Comparison of ENCODE assay signal across 8 cellular contexts in genomic region chr10:42755028-42755451, GRCh38. TPM values are rescaled to one million over a fixed set of nuclear protein-coding genes. Genes with fewer than 3 reads are reported as not detected.
DNase-seq lines count a peak whose midpoint lies in the region; ATAC-seq and TF ChIP-seq lines count a peak whose summit lies in the region.

No MANE protein-coding gene starts in this region.

- POLR2A ChIA-PET in PC-9 (lab: Charles Lee; ENCODE audit: unreplicated experiment), result no interaction called here
- POLR2A ChIA-PET in activated CD4-positive, alpha-beta memory T cell treated with anti-CD3 and anti-CD28 coated beads for 36 hours (lab: Charles Lee), result no interaction called here

- no peaks in the 10 kb centered on the region for H3K79me2 ChIP-seq in PC-9 (ENCODE audit: low read depth)

- CTCF ChIA-PET in PC-9 (lab: Charles Lee), result no interaction called here
- CTCF ChIA-PET in activated CD4-positive, alpha-beta memory T cell treated with anti-CD3 and anti-CD28 coated beads for 36 hours (lab: Charles Lee), result interaction anchor here (1.0 kb wide), 1 partner anchor 20 kb away, joined by 3 read pairs; no protein-coding TSS in a partner anchor

- no peak for DNase-seq in AG09309 (ENCODE audit: low read depth)
- DNase-seq in glutamatergic neuron, result peak; percentile 43
- no peak for DNase-seq in omental fat pad (ENCODE audit: low spot score)
- no peak for DNase-seq in NCI-H1930 (lab: John Stamatoyannopoulos, UW)
- DNase-seq in PC-9, result no peak
- DNase-seq in activated CD4-positive, alpha-beta memory T cell treated with anti-CD3 and anti-CD28 coated beads for 36 hours, result no peak
- no peak for DNase-seq in effector CD4-positive, alpha-beta T cell

- no peaks in the 10 kb centered on the region for H3K9me3 ChIP-seq in PC-9 (ENCODE audit: insufficient read depth, low read depth)

- no peak overlapping the region for H2AFZ ChIP-seq in PC-9

- no peaks in the 10 kb centered on the region for H3K36me3 ChIP-seq in PC-9 (ENCODE audit: low read depth)

- no peak overlapping the region for H3K4me2 ChIP-seq in PC-9

- H3K27ac Mint-ChIP-seq in glutamatergic neuron (ENCODE audit: unreplicated experiment), result no peak overlapping the region
- no peak overlapping the region for H3K27ac Mint-ChIP-seq in activated CD4-positive, alpha-beta memory T cell treated with anti-CD3 and anti-CD28 coated beads for 36 hours

- intact Hi-C loops in PC-9 (cut with micrococcal nuclease; ENCODE audit: unreplicated experiment), result loop anchor here (10.0 kb wide), 1 partner anchor 340 kb away; no protein-coding TSS in a partner anchor
- intact Hi-C loops in activated CD4-positive, alpha-beta memory T cell treated with anti-CD3 and anti-CD28 coated beads for 36 hours (cut with micrococcal nuclease), result loop anchor here (10.0 kb wide), 1 partner anchor 110 kb away; no protein-coding TSS in a partner anchor

- peak; percentile 10 for TF ChIP-seq CTCF in AG09309 (IDR thresholded peaks at IDR 0.05; ENCODE audit: control insufficient read depth, insufficient read depth, low read depth, low read length, missing control alignments)
- TF ChIP-seq CTCF in glutamatergic neuron (IDR thresholded peaks at IDR 0.05; ENCODE audit: partially characterized antibody, unreplicated experiment), result peak; percentile 11
- no peak for TF ChIP-seq CTCF in omental fat pad (IDR thresholded peaks at IDR 0.05)
- no peak for TF ChIP-seq CTCF in PC-9 (conservative IDR thresholded peaks at IDR 0.05)

- ATAC-seq in SK-N-SH treated with all-trans-retinoic acid at 6 μM for 48 hours, result peak; percentile 23
- ATAC-seq in omental fat pad (ENCODE audit: low FRiP score), result peak; percentile 19

- H3K4me1 ChIP-seq in PC-9 (replicated peaks; ENCODE audit: insufficient read depth), result no peaks in the 10 kb centered on the region

- H3K4me3 ChIP-seq in AG09309 (ENCODE audit: control insufficient read depth, low read depth, low read length), result no peak overlapping the region; the same call in 1 of the 2 replicates
- no peak overlapping the region for H3K4me3 ChIP-seq in PC-9

- no TSS peak for BruUV-seq in PC-9 (replicated peaks; lab: Mats Ljungman, UMichigan)

- no peaks in the 10 kb centered on the region for H3K9me2 ChIP-seq in PC-9 (ENCODE audit: insufficient read depth)

- H3K36me3 Mint-ChIP-seq in glutamatergic neuron (ENCODE audit: unreplicated experiment), result no peaks in the 10 kb centered on the region
- H3K36me3 Mint-ChIP-seq in activated CD4-positive, alpha-beta memory T cell treated with anti-CD3 and anti-CD28 coated beads for 36 hours, result no peaks in the 10 kb centered on the region

- no peak overlapping the region for H3K4me3 Mint-ChIP-seq in glutamatergic neuron (ENCODE audit: unreplicated experiment)
- no peak overlapping the region for H3K4me3 Mint-ChIP-seq in activated CD4-positive, alpha-beta memory T cell treated with anti-CD3 and anti-CD28 coated beads for 36 hours

- H3K27ac ChIP-seq in PC-9, result no peak overlapping the region

- H3K27me3 Mint-ChIP-seq in glutamatergic neuron (ENCODE audit: unreplicated experiment), result peaks cover 16% of the 10 kb centered on the region
- peaks cover 44% of the 10 kb centered on the region for H3K27me3 Mint-ChIP-seq in activated CD4-positive, alpha-beta memory T cell treated with anti-CD3 and anti-CD28 coated beads for 36 hours

- peaks cover 21% of the 10 kb centered on the region for H3K27me3 ChIP-seq in PC-9 (ENCODE audit: insufficient read depth, low read depth)

- no peaks in the 10 kb centered on the region for H3F3A ChIP-seq in PC-9 (ENCODE audit: insufficient read depth, low read depth)

- H4K20me1 ChIP-seq in PC-9 (ENCODE audit: insufficient read depth), result no peaks in the 10 kb centered on the region

- H3K9me3 Mint-ChIP-seq in glutamatergic neuron (ENCODE audit: unreplicated experiment), result peaks cover 2% of the 10 kb centered on the region
- H3K9me3 Mint-ChIP-seq in activated CD4-positive, alpha-beta memory T cell treated with anti-CD3 and anti-CD28 coated beads for 36 hours, result no peaks in the 10 kb centered on the region

- no peaks in the 10 kb centered on the region for H3K4me1 Mint-ChIP-seq in glutamatergic neuron (ENCODE audit: low read depth, unreplicated experiment)
- peaks cover 6% of the 10 kb centered on the region for H3K4me1 Mint-ChIP-seq in activated CD4-positive, alpha-beta memory T cell treated with anti-CD3 and anti-CD28 coated beads for 36 hours (ENCODE audit: low read depth)

TF ChIP-seq in SK-N-SH treated with all-trans-retinoic acid at 6 μM for 48 hours, 23 proteins besides CTCF, POLR2A, EP300 and RAD21 (continues in another document):
- no peak for TF ChIP-seq GLIS3 (CRISPR knock-in tag; IDR thresholded peaks at IDR 0.05)
- no peak for TF ChIP-seq RARB (CRISPR knock-in tag; IDR thresholded peaks at IDR 0.05)
- TF ChIP-seq, protein P1, sequence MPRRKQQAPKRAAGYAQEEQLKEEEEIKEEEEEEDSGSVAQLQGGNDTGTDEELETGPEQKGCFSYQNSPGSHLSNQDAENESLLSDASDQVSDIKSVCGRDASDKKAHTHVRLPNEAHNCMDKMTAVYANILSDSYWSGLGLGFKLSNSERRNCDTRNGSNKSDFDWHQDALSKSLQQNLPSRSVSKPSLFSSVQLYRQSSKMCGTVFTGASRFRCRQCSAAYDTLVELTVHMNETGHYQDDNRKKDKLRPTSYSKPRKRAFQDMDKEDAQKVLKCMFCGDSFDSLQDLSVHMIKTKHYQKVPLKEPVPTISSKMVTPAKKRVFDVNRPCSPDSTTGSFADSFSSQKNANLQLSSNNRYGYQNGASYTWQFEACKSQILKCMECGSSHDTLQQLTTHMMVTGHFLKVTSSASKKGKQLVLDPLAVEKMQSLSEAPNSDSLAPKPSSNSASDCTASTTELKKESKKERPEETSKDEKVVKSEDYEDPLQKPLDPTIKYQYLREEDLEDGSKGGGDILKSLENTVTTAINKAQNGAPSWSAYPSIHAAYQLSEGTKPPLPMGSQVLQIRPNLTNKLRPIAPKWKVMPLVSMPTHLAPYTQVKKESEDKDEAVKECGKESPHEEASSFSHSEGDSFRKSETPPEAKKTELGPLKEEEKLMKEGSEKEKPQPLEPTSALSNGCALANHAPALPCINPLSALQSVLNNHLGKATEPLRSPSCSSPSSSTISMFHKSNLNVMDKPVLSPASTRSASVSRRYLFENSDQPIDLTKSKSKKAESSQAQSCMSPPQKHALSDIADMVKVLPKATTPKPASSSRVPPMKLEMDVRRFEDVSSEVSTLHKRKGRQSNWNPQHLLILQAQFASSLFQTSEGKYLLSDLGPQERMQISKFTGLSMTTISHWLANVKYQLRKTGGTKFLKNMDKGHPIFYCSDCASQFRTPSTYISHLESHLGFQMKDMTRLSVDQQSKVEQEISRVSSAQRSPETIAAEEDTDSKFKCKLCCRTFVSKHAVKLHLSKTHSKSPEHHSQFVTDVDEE (CRISPR knock-in tag; IDR thresholded peaks at IDR 0.05), result no peak
- TF ChIP-seq ZNF70 (CRISPR knock-in tag; IDR thresholded peaks at IDR 0.05), result no peak
- TF ChIP-seq SNAI2 (CRISPR knock-in tag; IDR thresholded peaks at IDR 0.05), result no peak
- no peak for TF ChIP-seq PPARA (CRISPR knock-in tag; IDR thresholded peaks at IDR 0.05; ENCODE audit: borderline replicate concordance)
- TF ChIP-seq CSDC2 (CRISPR knock-in tag; IDR thresholded peaks at IDR 0.05), result no peak
- TF ChIP-seq, protein P2, sequence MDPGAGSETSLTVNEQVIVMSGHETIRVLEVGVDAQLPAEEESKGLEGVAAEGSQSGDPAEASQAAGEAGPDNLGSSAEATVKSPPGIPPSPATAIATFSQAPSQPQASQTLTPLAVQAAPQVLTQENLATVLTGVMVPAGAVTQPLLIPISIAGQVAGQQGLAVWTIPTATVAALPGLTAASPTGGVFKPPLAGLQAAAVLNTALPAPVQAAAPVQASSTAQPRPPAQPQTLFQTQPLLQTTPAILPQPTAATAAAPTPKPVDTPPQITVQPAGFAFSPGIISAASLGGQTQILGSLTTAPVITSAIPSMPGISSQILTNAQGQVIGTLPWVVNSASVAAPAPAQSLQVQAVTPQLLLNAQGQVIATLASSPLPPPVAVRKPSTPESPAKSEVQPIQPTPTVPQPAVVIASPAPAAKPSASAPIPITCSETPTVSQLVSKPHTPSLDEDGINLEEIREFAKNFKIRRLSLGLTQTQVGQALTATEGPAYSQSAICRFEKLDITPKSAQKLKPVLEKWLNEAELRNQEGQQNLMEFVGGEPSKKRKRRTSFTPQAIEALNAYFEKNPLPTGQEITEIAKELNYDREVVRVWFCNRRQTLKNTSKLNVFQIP (CRISPR knock-in tag; IDR thresholded peaks at IDR 0.05; ENCODE audit: borderline replicate concordance, low read depth), result no peak
- no peak for TF ChIP-seq OSR1 (CRISPR knock-in tag; IDR thresholded peaks at IDR 0.05)
- no peak for TF ChIP-seq TCF4 (CRISPR knock-in tag; IDR thresholded peaks at IDR 0.05; ENCODE audit: borderline replicate concordance)
- TF ChIP-seq ARNTL (CRISPR knock-in tag; IDR thresholded peaks at IDR 0.05; ENCODE audit: borderline replicate concordance, low read depth), result no peak
- no peak for TF ChIP-seq ISL1 (CRISPR knock-in tag; IDR thresholded peaks at IDR 0.05)
- no peak for TF ChIP-seq ZC3H10 (CRISPR knock-in tag; IDR thresholded peaks at IDR 0.05)
- TF ChIP-seq, protein P3, sequence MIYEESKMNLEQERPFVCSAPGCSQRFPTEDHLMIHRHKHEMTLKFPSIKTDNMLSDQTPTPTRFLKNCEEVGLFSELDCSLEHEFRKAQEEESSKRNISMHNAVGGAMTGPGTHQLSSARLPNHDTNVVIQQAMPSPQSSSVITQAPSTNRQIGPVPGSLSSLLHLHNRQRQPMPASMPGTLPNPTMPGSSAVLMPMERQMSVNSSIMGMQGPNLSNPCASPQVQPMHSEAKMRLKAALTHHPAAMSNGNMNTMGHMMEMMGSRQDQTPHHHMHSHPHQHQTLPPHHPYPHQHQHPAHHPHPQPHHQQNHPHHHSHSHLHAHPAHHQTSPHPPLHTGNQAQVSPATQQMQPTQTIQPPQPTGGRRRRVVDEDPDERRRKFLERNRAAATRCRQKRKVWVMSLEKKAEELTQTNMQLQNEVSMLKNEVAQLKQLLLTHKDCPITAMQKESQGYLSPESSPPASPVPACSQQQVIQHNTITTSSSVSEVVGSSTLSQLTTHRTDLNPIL (CRISPR knock-in tag; IDR thresholded peaks at IDR 0.05; ENCODE audit: low read depth), result no peak
- no peak for TF ChIP-seq ZFP30 (CRISPR knock-in tag; IDR thresholded peaks at IDR 0.05)
- no peak for TF ChIP-seq ESRRG (CRISPR knock-in tag; IDR thresholded peaks at IDR 0.05)
- no peak for TF ChIP-seq ZNF8 (CRISPR knock-in tag; IDR thresholded peaks at IDR 0.05)
- TF ChIP-seq BACH2 (CRISPR knock-in tag; IDR thresholded peaks at IDR 0.05; ENCODE audit: borderline replicate concordance), result no peak

RNA-seq across cellular contexts. Expression of gene BMS1, which starts 27.6 kb away (rescaled TPM):
- total RNA-seq in glutamatergic neuron (ENCODE audit: unreplicated experiment), result 17.3 TPM
- total RNA-seq in omental fat pad, result 10 to 100 TPM; 12.4 to 25.2 (median 14.7) TPM
- total RNA-seq in PC-9 (2021), result 16.3 and 20.0 TPM in 2 replicates
- 10 to 100 TPM; 25.5 to 25.9 TPM for total RNA-seq in activated CD4-positive, alpha-beta memory T cell treated with anti-CD3 and anti-CD28 coated beads for 36 hours

Comparison
In these comparisons a context has a peak if more than half of its experiments do, and no peak if none do; other contexts are left out.
1. CTCF ChIP-seq: peak in AG09309 (single experiment) and glutamatergic neuron (single experiment); none in omental fat pad (0 of 3) and PC-9 (single experiment).